8 cellular contexts compared by ENCODE assay signal in the genomic region with DNA sequence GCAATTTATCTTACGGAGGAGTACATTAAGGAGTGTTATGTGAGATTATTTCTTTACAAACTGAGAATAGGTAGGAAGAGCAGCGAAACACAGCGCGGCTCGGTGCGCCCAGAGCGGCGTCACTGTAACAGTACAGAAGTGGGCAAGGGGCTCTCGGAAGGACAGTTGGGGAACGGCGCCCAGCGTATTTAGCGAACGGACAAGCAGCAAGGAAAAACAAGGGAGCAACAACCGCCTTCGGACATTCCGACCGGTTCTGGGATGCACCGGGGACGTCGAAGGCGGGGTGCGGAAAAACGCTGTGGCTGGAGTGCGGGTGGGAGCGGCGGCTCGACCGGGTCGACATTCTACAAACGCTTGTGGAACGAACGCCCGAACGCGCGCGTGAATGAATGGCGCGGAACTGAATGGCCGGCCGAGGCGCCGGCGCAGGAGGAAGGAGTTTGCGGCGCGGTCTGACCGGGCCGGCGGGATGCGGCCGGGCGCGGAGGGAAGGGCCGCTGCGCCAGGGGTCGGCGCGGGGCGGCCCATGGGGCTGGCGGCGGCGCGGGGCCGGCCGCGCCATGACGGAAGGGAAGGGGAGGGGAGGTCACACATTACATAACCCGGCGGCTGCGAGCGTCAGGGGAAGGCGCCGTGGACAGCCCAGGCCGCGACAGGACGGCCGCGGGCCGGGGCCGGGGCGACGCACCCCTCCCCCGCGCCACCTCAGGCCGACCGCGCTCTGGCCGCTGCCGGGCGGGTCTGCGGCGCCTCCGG. TPM values are rescaled to one million over a fixed set of nuclear protein-coding genes. Genes with fewer than 3 reads are reported as not detected.
DNase-seq lines count a peak whose midpoint lies in the region; ATAC-seq and TF ChIP-seq lines count a peak whose summit lies in the region.

No MANE protein-coding gene starts in this region.

- H3K27me3 ChIP-seq in OCI-LY3 (ENCODE audit: low read depth, low read length) (peaks cover 8% of the 10 kb centered on the region; the same call in 1 of the 2 replicates), thyroid gland (no peaks in the 10 kb centered on the region)

- H3K4me3 ChIP-seq in OCI-LY3 (ENCODE audit: low read length) (peak overlapping the region; percentile 95), thyroid gland (replicated peaks in 1 of 3) (peak overlapping the region; percentile 61 to 80 (median 75))

- peaks cover 4% of the 10 kb centered on the region for H3K27me3 Mint-ChIP-seq in neural crest cell (ENCODE audit: low read depth)

- H3K9ac ChIP-seq in OCI-LY3 (ENCODE audit: low read length) = peak overlapping the region; percentile 87

- peak overlapping the region; percentile 85 for H3K4me2 ChIP-seq in OCI-LY3 (ENCODE audit: low read length)

- no peak for TF ChIP-seq POLR2A in thyroid gland (IDR thresholded peaks at IDR 0.05)

- ATAC-seq in GM18873 (IDR thresholded peaks at IDR 0.05; ENCODE audit: low FRiP score, unreplicated experiment) (peak; percentile 13), HG03108 (IDR thresholded peaks at IDR 0.05; ENCODE audit: unreplicated experiment) (peak; percentile 23)

- intact Hi-C loops in thyroid gland (cut with DNase I) = no loop called here

- H3K27ac Mint-ChIP-seq in neural crest cell (ENCODE audit: unreplicated experiment) = peak overlapping the region; percentile 98

- H4K20me1 ChIP-seq in OCI-LY3 (ENCODE audit: insufficient read depth, low read length) = peaks cover 47% of the 10 kb centered on the region

- no peak for TF ChIP-seq CTCF in OCI-LY3 (IDR thresholded peaks at IDR 0.05; ENCODE audit: low read depth, low read length)
- no peak for TF ChIP-seq CTCF in neural crest cell (conservative IDR thresholded peaks at IDR 0.05)
- no peak for TF ChIP-seq CTCF in thyroid gland (IDR thresholded peaks at IDR 0.05)

- H3K9me3 ChIP-seq in OCI-LY3 (ENCODE audit: insufficient read depth, low read length) = no peaks in the 10 kb centered on the region
- H3K9me3 ChIP-seq in thyroid gland = no peaks in the 10 kb centered on the region

- H3K27ac ChIP-seq in OCI-LY3 (ENCODE audit: low read length) (peak overlapping the region; percentile 58), thyroid gland (peak overlapping the region; percentile 80 to 89 (median 89))

- DNase-seq in AG08396 (ENCODE audit: low spot score) (peak; percentile 80), foreskin melanocyte (peak; percentile 24), neural crest cell (ENCODE audit: low read depth, low spot score) (peak; percentile 30), thyroid gland (peak; percentile 59 to 65)
- DNase-seq in activated gamma-delta T cell treated with anti-CD3 and anti-CD28 coated beads, Interleukin-2, amount 50 U/mL, for 16 hours (ENCODE audit: low read depth) = peak; percentile 8

- H3K36me3 ChIP-seq in OCI-LY3 (replicated peaks; ENCODE audit: low read depth, low read length) = no peaks in the 10 kb centered on the region
- H3K36me3 ChIP-seq in thyroid gland = no peaks in the 10 kb centered on the region

- no peaks in the 10 kb centered on the region for H3K9me3 Mint-ChIP-seq in neural crest cell

- H3K4me1 Mint-ChIP-seq in neural crest cell = peaks cover 26% of the 10 kb centered on the region

- H3K4me1 ChIP-seq in OCI-LY3 (ENCODE audit: low read length) (peaks cover 40% of the 10 kb centered on the region), thyroid gland (peaks cover 15 to 24% of the 10 kb centered on the region in 2 donors)

- 0 to 1% methylated on average over 39 to 54 of the region's 95 CpGs for WGBS in thyroid gland, 2 donors

- H2AFZ ChIP-seq in OCI-LY3 (ENCODE audit: low read depth, low read length) = no peak overlapping the region; the same call in 1 of the 2 replicates

- no peaks in the 10 kb centered on the region for H3K36me3 Mint-ChIP-seq in neural crest cell (ENCODE audit: low read depth)

- H3K79me2 ChIP-seq in OCI-LY3 (ENCODE audit: low read length) = peaks cover 53% of the 10 kb centered on the region

- H3K4me3 Mint-ChIP-seq in neural crest cell = peak overlapping the region; percentile 94

RNA-seq across cellular contexts. Expression of a gene that starts 0.6 kb away (rescaled TPM):
- total RNA-seq in neural crest cell = 48.6 and 49.9 TPM in 2 replicates
- total RNA-seq in thyroid gland = 10 to 100 TPM; 54.7 to 84.4 (median 68.8) TPM

Comparison
In these comparisons a context has a peak if more than half of its experiments do, and no peak if none do; other contexts are left out.
1. Peak in every context shown above with its lines: DNase-seq, ATAC-seq, H3K4me3 ChIP-seq and H3K27ac ChIP-seq.
2. DNase-seq: peak in every context shown above with its lines; median percentile 80 in AG08396; 62 in thyroid gland; 30 in neural crest cell; 24 in foreskin melanocyte; 8 in activated gamma-delta T cell treated with anti-CD3 and anti-CD28 coated beads, Interleukin-2, amount 50 U/mL, for 16 hours.